10 cellular contexts compared by ENCODE assay signal in the genomic region with DNA sequence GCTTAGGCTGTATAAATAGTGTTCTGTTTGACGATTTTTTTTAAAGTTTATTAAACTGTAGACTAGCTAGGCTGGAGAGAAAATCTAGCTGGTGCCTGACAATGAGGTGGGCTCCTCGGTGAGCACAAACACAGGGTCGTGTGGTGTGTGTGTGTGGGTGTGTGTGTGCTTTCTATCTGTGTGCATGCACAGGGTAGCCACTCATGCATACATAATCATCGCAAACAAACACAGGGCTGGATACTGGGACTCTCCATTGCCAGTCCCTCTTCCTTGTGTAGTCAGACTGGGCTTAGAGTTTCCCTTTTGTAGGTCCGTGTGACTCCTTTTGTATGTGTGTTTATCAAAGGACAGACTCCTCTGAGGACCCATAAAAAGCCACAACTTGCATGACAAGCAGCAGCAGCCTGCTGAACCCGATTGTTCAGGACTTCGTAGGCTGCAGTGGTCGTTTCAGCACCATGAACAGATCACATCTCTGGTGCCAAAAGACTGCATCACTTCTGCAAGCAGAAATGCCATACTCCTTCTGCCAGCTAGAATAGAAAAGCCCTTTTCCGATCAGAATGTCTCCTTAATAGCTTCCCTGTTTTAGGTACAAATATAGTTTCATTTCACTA. TPM values are rescaled to one million over a fixed set of nuclear protein-coding genes. Genes with fewer than 3 reads are reported as not detected.
DNase-seq lines count a peak whose midpoint lies in the region; ATAC-seq lines count a peak whose summit lies in the region.
"Had no signal": no experiment of that assay in that cellular context is flagged by ENCODE, and none has a peak within 500 bp of the region (broad histone marks: within the 10 kb centered on the region; RNA-seq: fewer than 3 reads in every experiment).

No MANE protein-coding gene starts in this region.

- DNase-seq in ELF-1 (ENCODE audit: low read depth, low spot score) (peak; percentile 65), NCI-H510A treated with DMSO at 0.1 percent for 48 hours (lab: John Stamatoyannopoulos, UW) (peak; percentile 69), cerebellum (ENCODE audit: low spot score) (peak; percentile 8), myocyte (ENCODE audit: low read depth) (peak; percentile 70), left lobe of liver (ENCODE audit: low spot score) (no peak), HK-2 (ENCODE audit: unreplicated experiment) (no peak)
- DNase-seq: activated CD8-positive, alpha-beta T cell treated with anti-CD3 and anti-CD28 coated beads, Interleukin-2, amount 10 ng/mL, durations not matched to agents 7 days and 5 days had no signal

- no peak for ATAC-seq in GM21737 (IDR thresholded peaks at IDR 0.05; ENCODE audit: unreplicated experiment)
- ATAC-seq in left lobe of liver, result no peak
- no peak for ATAC-seq in GM21526 (IDR thresholded peaks at IDR 0.05; ENCODE audit: low FRiP score, unreplicated experiment)
- ATAC-seq: activated CD8-positive, alpha-beta T cell treated with anti-CD3 and anti-CD28 coated beads, Interleukin-2, amount 10 ng/mL, durations not matched to agents 7 days and 5 days had no signal

RNA-seq across cellular contexts. Expression of gene VSTM2A, which starts 0.9 kb away (rescaled TPM):
- total RNA-seq in cerebellum (78.1 TPM), myocyte (not detected in 2 replicates), left lobe of liver (not detected)
- polyA plus RNA-seq in myocyte (2012), result not detected
- total RNA-seq: activated CD8-positive, alpha-beta T cell treated with anti-CD3 and anti-CD28 coated beads, Interleukin-2, amount 10 ng/mL, durations not matched to agents 7 days and 5 days; dermis microvascular lymphatic vessel endothelial cell had no signal

Comparison
In these comparisons a context has a peak if more than half of its experiments do, and no peak if none do; other contexts are left out.
1. DNase-seq: peak in ELF-1 (single experiment), NCI-H510A treated with DMSO at 0.1 percent for 48 hours (single experiment), cerebellum (single experiment) and myocyte (single experiment); none in left lobe of liver (single experiment) and HK-2 (single experiment).
2. RNA of gene VSTM2A, which starts 0.9 kb away (total RNA-seq): 78.1 TPM in cerebellum (single experiment); not detected in myocyte and not detected in left lobe of liver (single experiment); every median in the first group is over 10 times any median in the second.